13 cellular contexts compared by ENCODE assay signal in the genomic region with DNA sequence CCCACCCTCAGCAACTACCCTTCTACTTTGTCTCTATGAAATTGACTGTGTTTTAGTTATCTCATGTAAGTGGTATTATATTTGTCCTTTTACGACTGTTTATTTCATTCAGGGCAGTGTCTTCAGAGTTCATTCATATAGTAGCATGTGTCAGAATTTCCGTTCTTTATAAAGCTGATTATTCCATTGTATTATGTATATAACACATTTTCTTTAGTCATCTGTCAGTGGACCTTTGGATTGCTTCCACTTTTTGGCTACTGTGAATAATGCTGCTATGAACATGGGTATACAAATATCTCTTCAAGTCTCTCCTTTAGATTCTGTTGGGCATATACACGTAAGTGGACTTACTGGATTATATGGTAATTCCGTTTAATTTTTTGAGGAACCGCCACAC. TPM values are rescaled to one million over a fixed set of nuclear protein-coding genes. Genes with fewer than 3 reads are reported as not detected.
DNase-seq lines count a peak whose midpoint lies in the region; ATAC-seq and TF ChIP-seq lines count a peak whose summit lies in the region.
"Had no signal": no experiment of that assay in that cellular context is flagged by ENCODE, and none has a peak within 500 bp of the region (broad histone marks: within the 10 kb centered on the region; RNA-seq: fewer than 3 reads in every experiment).

No MANE protein-coding gene starts in this region.

- H3K9me3 Mint-ChIP-seq in HFFc6 (no peaks in the 10 kb centered on the region), endodermal cell (no peaks in the 10 kb centered on the region)
- H3K9me3 Mint-ChIP-seq: CD14-positive monocyte; CD8-positive, alpha-beta memory T cell had no signal

- H3K9me3 ChIP-seq in SJSA1 (replicated peaks), result no peaks in the 10 kb centered on the region
- H3K9me3 ChIP-seq in endodermal cell (ENCODE audit: control insufficient read depth, low read length), result no peaks in the 10 kb centered on the region
- H3K9me3 ChIP-seq: Caco-2, HAP-1 had no signal

- H3K27me3 Mint-ChIP-seq in HFFc6 (ENCODE audit: insufficient read depth) (no peaks in the 10 kb centered on the region), endodermal cell (ENCODE audit: insufficient read depth) (no peaks in the 10 kb centered on the region)
- H3K27me3 Mint-ChIP-seq: CD8-positive, alpha-beta memory T cell had no signal

- H3K27ac Mint-ChIP-seq in HFFc6, result peak overlapping the region; percentile 25; the same call in 1 of the 2 replicates
- H3K27ac Mint-ChIP-seq in endodermal cell, result peak overlapping the region; percentile 41
- H3K27ac Mint-ChIP-seq: CD14-positive monocyte had no signal

- H3K36me3 ChIP-seq in SJSA1 (peaks cover 99% of the 10 kb centered on the region), endodermal cell (ENCODE audit: control insufficient read depth, insufficient read depth, low read length) (peaks cover 89% of the 10 kb centered on the region)

- ATAC-seq in left cardiac atrium, result no peak

- WGBS in endodermal cell (ENCODE audit: insufficient coverage in 1 of 2, insufficient read length in 1 of 2), 2 experiments, result 100% methylated on average over 4 of the region's 5 CpGs

- H3K4me3 Mint-ChIP-seq in HFFc6, result no peak overlapping the region
- H3K4me3 Mint-ChIP-seq in endodermal cell, result no peak overlapping the region
- H3K4me3 Mint-ChIP-seq: CD14-positive monocyte; CD8-positive, alpha-beta memory T cell had no signal

- H3K4me1 Mint-ChIP-seq in HFFc6 (ENCODE audit: low read depth) (peaks cover 40% of the 10 kb centered on the region), endodermal cell (peaks cover 2% of the 10 kb centered on the region)

- no peak for DNase-seq in HFFc6
- no peak for DNase-seq in SJSA1 (ENCODE audit: low read depth in 1 of 2, low spot score in 2 of 2)
- DNase-seq in endodermal cell, result no peak
- DNase-seq in pulmonary artery endothelial cell (ENCODE audit: low read depth, low spot score), result peak; percentile 13
- no peak for DNase-seq in left cardiac atrium
- DNase-seq in occipital lobe (lab: John Stamatoyannopoulos, UW), result no peak
- no peak for DNase-seq in activated effector memory CD4-positive, alpha-beta T cell treated with Interleukin-2 at 50 U/mL for 16 hours
- DNase-seq: Caco-2; CD8-positive, alpha-beta memory T cell; DND-41; GDM1 had no signal

- no peak overlapping the region for H3K4me3 ChIP-seq in SJSA1
- H3K4me3 ChIP-seq in endodermal cell (ENCODE audit: low read length), result no peak overlapping the region
- H3K4me3 ChIP-seq: HAP-1 had no signal

- H3K36me3 Mint-ChIP-seq in HFFc6 (ENCODE audit: low read depth), result peaks cover 49% of the 10 kb centered on the region
- peaks cover 65% of the 10 kb centered on the region for H3K36me3 Mint-ChIP-seq in endodermal cell (ENCODE audit: low read depth)

- no peak overlapping the region for H3K9ac ChIP-seq in endodermal cell (ENCODE audit: extremely low read depth, low read length, poor library complexity, severe bottlenecking)

- no peak for TF ChIP-seq CTCF in HFFc6 (IDR thresholded peaks at IDR 0.05)
- no peak for TF ChIP-seq CTCF in endodermal cell (conservative IDR thresholded peaks at IDR 0.05)

- H3K4me1 ChIP-seq in SJSA1 (replicated peaks), result peaks cover 31% of the 10 kb centered on the region
- no peaks in the 10 kb centered on the region for H3K4me1 ChIP-seq in endodermal cell (ENCODE audit: control insufficient read depth, insufficient read depth, low read length)

- H3K27me3 ChIP-seq in SJSA1 (replicated peaks) (no peaks in the 10 kb centered on the region), endodermal cell (ENCODE audit: control insufficient read depth, insufficient read depth, low read length, poor library complexity, severe bottlenecking) (no peaks in the 10 kb centered on the region)

- intact Hi-C loops in left cardiac atrium (cut with DNase I), result no loop called here

- H3K27ac ChIP-seq in SJSA1 (0 out of 2 replicates have a peak overlapping the region, but pooled peaks have one; percentile 8), endodermal cell (ENCODE audit: low read depth, low read length) (no peak overlapping the region)

RNA-seq across cellular contexts. Expression of a gene that starts 14.5 kb away (rescaled TPM):
- total RNA-seq in HFFc6 (2021; fragmentation: NEBNext Ultra II Directional; extraction: Animal tissue kit (Norgen Biotek cat#: 25700)), result 10 to 100 TPM; 15.8 to 23.2 (median 20.9) TPM
- 31.4 and 50.1 TPM in 2 replicates for total RNA-seq in SJSA1 (2014; rRNA removed; shearing (Covaris generic))
- total RNA-seq in endodermal cell (10 to 100 TPM; 31.5 to 38.9 TPM), pulmonary artery endothelial cell (18.1 and 36.7 TPM in 2 replicates), left cardiac atrium (10 to 100 TPM; 18.0 to 19.3 TPM), occipital lobe (61.9 TPM)
- 16.6 TPM for polyA plus RNA-seq in endodermal cell (2013, experiment 1 of 2)
- polyA plus RNA-seq in endodermal cell (2013, experiment 2 of 2), result 18.9 TPM

RNA-seq across cellular contexts. Expression of a gene that starts 42.0 kb away (rescaled TPM):
- 1 to 10 TPM; 1.2 to 2.2 (median 1.9) TPM for total RNA-seq in HFFc6 (2021; fragmentation: NEBNext Ultra II Directional; extraction: Animal tissue kit (Norgen Biotek cat#: 25700))
- total RNA-seq in SJSA1 (2014; rRNA removed; shearing (Covaris generic)), result 0.42 and 0.88 TPM in 2 replicates
- total RNA-seq in endodermal cell, result 10 to 100 TPM; 20.1 to 36.6 TPM
- 17.0 TPM for polyA plus RNA-seq in endodermal cell (2013, experiment 1 of 2)
- 13.1 TPM for polyA plus RNA-seq in endodermal cell (2013, experiment 2 of 2)
- 0.60 and 0.79 TPM in 2 replicates for total RNA-seq in pulmonary artery endothelial cell
- total RNA-seq in left cardiac atrium, result 1 to 10 TPM; 2.4 to 2.7 TPM
- 8.0 TPM for total RNA-seq in occipital lobe
- polyA plus RNA-seq: CD14-positive monocyte had no signal
